In genomic region chr15:90325677-90326200, GRCh38 we compare ENCODE assay signal across 19 cellular contexts.
"Had no signal": no experiment of that assay in that cellular context is flagged by ENCODE, and none has a peak within 500 bp of the region (broad histone marks: within the 10 kb centered on the region; RNA-seq: fewer than 3 reads in every experiment).

No MANE protein-coding gene starts in this region.

- H3K36me3 Mint-ChIP-seq: brain had no signal

- H3K4me3 Mint-ChIP-seq: activated naive CD4-positive, alpha-beta T cell treated with anti-CD3 and anti-CD28 coated beads for 36 hours; activated naive CD8-positive, alpha-beta T cell treated with anti-CD3 and anti-CD28 coated beads, Interleukin-2, amount 50 U/mL, for 24 hours; activated T-cell treated with anti-CD3 and anti-CD28 coated beads, Interleukin-2, amount 50 U/mL, for 24 hours; brain had no signal

- DNase-seq: activated CD4-positive, alpha-beta T cell treated with anti-CD3 and anti-CD28 coated beads, Interleukin-2, amount 50 U/mL, for 48 hours; activated naive CD4-positive, alpha-beta T cell treated with anti-CD3 and anti-CD28 coated beads for 36 hours; activated naive CD8-positive, alpha-beta T cell treated with anti-CD3 and anti-CD28 coated beads, Interleukin-2, amount 50 U/mL, for 24 hours; activated T-cell treated with anti-CD3 and anti-CD28 coated beads, Interleukin-2, amount 50 U/mL, for 24 hours; anterior cingulate cortex; caudate nucleus; heart left ventricle; left ventricle myocardium superior; stimulated activated naive CD4-positive, alpha-beta T cell treated with Interleukin-2 at 50 U/mL for 16 hours; T-helper 2 cell; tibial artery; WERI-Rb-1 had no signal

- ATAC-seq: activated naive CD8-positive, alpha-beta T cell treated with anti-CD3 and anti-CD28 coated beads, Interleukin-2, amount 50 U/mL, for 24 hours; gastroesophageal sphincter; heart left ventricle; left ventricle myocardium superior; sciatic nerve had no signal

- H3K9me3 Mint-ChIP-seq: activated naive CD4-positive, alpha-beta T cell treated with anti-CD3 and anti-CD28 coated beads for 36 hours; activated naive CD8-positive, alpha-beta T cell treated with anti-CD3 and anti-CD28 coated beads, Interleukin-2, amount 50 U/mL, for 24 hours; activated T-cell treated with anti-CD3 and anti-CD28 coated beads, Interleukin-2, amount 50 U/mL, for 24 hours; brain had no signal

- H3K27me3 ChIP-seq: esophagus muscularis mucosa, gastroesophageal sphincter, heart left ventricle, neutrophil, tibial artery, vagina had no signal

- H3K79me2 ChIP-seq: parathyroid adenoma had no signal

- H3K9ac ChIP-seq: parathyroid adenoma had no signal

- H3K4me1 Mint-ChIP-seq: brain had no signal

- H3K9me3 ChIP-seq: esophagus muscularis mucosa, gastroesophageal sphincter, heart left ventricle, neutrophil, tibial artery, vagina had no signal

- H3K27ac Mint-ChIP-seq: activated naive CD4-positive, alpha-beta T cell treated with anti-CD3 and anti-CD28 coated beads for 36 hours; activated naive CD8-positive, alpha-beta T cell treated with anti-CD3 and anti-CD28 coated beads, Interleukin-2, amount 50 U/mL, for 24 hours; activated T-cell treated with anti-CD3 and anti-CD28 coated beads, Interleukin-2, amount 50 U/mL, for 24 hours; brain had no signal

- H3K4me3 ChIP-seq: esophagus muscularis mucosa, gastroesophageal sphincter, heart left ventricle, tibial artery, vagina had no signal

- H3K27ac ChIP-seq: esophagus muscularis mucosa, gastroesophageal sphincter, heart left ventricle, neutrophil, parathyroid adenoma, tibial artery, vagina, WERI-Rb-1 had no signal

- H3K36me3 ChIP-seq: esophagus muscularis mucosa, gastroesophageal sphincter, heart left ventricle, neutrophil, tibial artery, vagina, WERI-Rb-1 had no signal

- H3K27me3 Mint-ChIP-seq: activated naive CD8-positive, alpha-beta T cell treated with anti-CD3 and anti-CD28 coated beads, Interleukin-2, amount 50 U/mL, for 24 hours; activated T-cell treated with anti-CD3 and anti-CD28 coated beads, Interleukin-2, amount 50 U/mL, for 24 hours; brain had no signal

- H3K4me1 ChIP-seq: gastroesophageal sphincter, parathyroid adenoma had no signal

- H2AFZ ChIP-seq: parathyroid adenoma had no signal
